ENCODE assay signal across 18 cellular contexts in genomic region chr10:23534328-23534727, GRCh38.
DNase-seq lines count a peak whose midpoint lies in the region; ATAC-seq and TF ChIP-seq lines count a peak whose summit lies in the region.
"Had no signal": no experiment of that assay in that cellular context is flagged by ENCODE, and none has a peak within 500 bp of the region (broad histone marks: within the 10 kb centered on the region; RNA-seq: fewer than 3 reads in every experiment).

No MANE protein-coding gene starts in this region.

- BruUV-seq in OCI-LY7 (replicated peaks; lab: Mats Ljungman, UMichigan): no TSS peak

- in situ Hi-C loops in transverse colon (cut with MboI; ENCODE audit: low pct_ligation_motif_present in 1 of 4, low pct_unique_long_range_greater_than_20kb in 1 of 4, low sequenced_read_pairs in 3 of 4): loop anchor here (5.0 to 25.0 kb wide), 4 partner anchors 212 to 397 kb away; no protein-coding TSS in a partner anchor

- peak overlapping the region; percentile 75 for H3K27ac Mint-ChIP-seq in activated CD4-positive, alpha-beta T cell treated with anti-CD3 and anti-CD28 coated beads, Interleukin-2, amount 10 ng/mL, durations not matched to agents 7 days and 5 days
- peak overlapping the region; percentile 3 for H3K27ac Mint-ChIP-seq in activated naive CD8-positive, alpha-beta T cell treated with anti-CD3 and anti-CD28 coated beads, Interleukin-2, amount 10 ng/mL, durations not matched to agents 7 days and 5 days
- H3K27ac Mint-ChIP-seq: H9 had no signal

- POLR2A ChIA-PET in activated CD4-positive, alpha-beta T cell treated with anti-CD3 and anti-CD28 coated beads, Interleukin-2, amount 10 ng/mL, durations not matched to agents 7 days and 5 days (lab: Charles Lee): no interaction called here
- POLR2A ChIA-PET in OCI-LY7 (lab: Charles Lee): interaction anchor here (0.6 kb wide), 1 partner anchor 86 kb away, joined by 3 read pairs; no protein-coding TSS in a partner anchor
- POLR2A ChIA-PET in activated naive CD8-positive, alpha-beta T cell treated with anti-CD3 and anti-CD28 coated beads, Interleukin-2, amount 10 ng/mL, durations not matched to agents 7 days and 5 days (lab: Charles Lee): no interaction called here

- H3K36me3 Mint-ChIP-seq in activated CD4-positive, alpha-beta T cell treated with anti-CD3 and anti-CD28 coated beads, Interleukin-2, amount 10 ng/mL, durations not matched to agents 7 days and 5 days (ENCODE audit: low read depth): peaks cover 4% of the 10 kb centered on the region
- peaks cover 10% of the 10 kb centered on the region for H3K36me3 Mint-ChIP-seq in activated naive CD8-positive, alpha-beta T cell treated with anti-CD3 and anti-CD28 coated beads, Interleukin-2, amount 10 ng/mL, durations not matched to agents 7 days and 5 days

- peaks cover 15% of the 10 kb centered on the region for H3K4me1 ChIP-seq in BLaER1
- H3K4me1 ChIP-seq in OCI-LY7 (ENCODE audit: insufficient read depth, low read length, poor library complexity, severe bottlenecking): no peaks in the 10 kb centered on the region
- H3K4me1 ChIP-seq in thyroid gland: no peaks in the 10 kb centered on the region
- no peaks in the 10 kb centered on the region for H3K4me1 ChIP-seq in transverse colon

- H3K27ac ChIP-seq in BLaER1 (no peak overlapping the region; the same call in 1 of the 2 replicates), OCI-LY7 (ENCODE audit: low read depth, low read length, poor library complexity, severe bottlenecking) (no peak overlapping the region), thyroid gland (no peak overlapping the region), transverse colon (no peak overlapping the region)

- no peak overlapping the region for H2AFZ ChIP-seq in OCI-LY7 (ENCODE audit: low read length)

- H3K9me3 ChIP-seq in BLaER1 (peaks cover 13% of the 10 kb centered on the region), OCI-LY7 (ENCODE audit: low read length) (no peaks in the 10 kb centered on the region), thyroid gland (no peaks in the 10 kb centered on the region), transverse colon (no peaks in the 10 kb centered on the region)

- H3K79me2 ChIP-seq in OCI-LY7 (ENCODE audit: insufficient read depth, low read depth, low read length): no peaks in the 10 kb centered on the region

- H3K4me3 ChIP-seq in BLaER1: no peak overlapping the region
- H3K4me3 ChIP-seq in OCI-LY7 (ENCODE audit: low read depth, low read length, poor library complexity, severe bottlenecking): no peak overlapping the region
- no peak overlapping the region for H3K4me3 ChIP-seq in thyroid gland (replicated peaks in 1 of 3)
- no peak overlapping the region for H3K4me3 ChIP-seq in transverse colon

- CTCF ChIA-PET in activated CD4-positive, alpha-beta T cell treated with anti-CD3 and anti-CD28 coated beads, Interleukin-2, amount 10 ng/mL, durations not matched to agents 7 days and 5 days (lab: Charles Lee): interaction anchor here (1.2 kb wide), 1 partner anchor 12 kb away, joined by 3 read pairs; no protein-coding TSS in a partner anchor
- CTCF ChIA-PET in OCI-LY7 (lab: Charles Lee; ENCODE audit: unreplicated experiment): no interaction called here

- ATAC-seq in activated naive CD8-positive, alpha-beta T cell treated with anti-CD3 and anti-CD28 coated beads, Interleukin-2, amount 10 ng/mL, durations not matched to agents 7 days and 5 days (ENCODE audit: low read depth): no peak
- ATAC-seq: HepG2 had no signal

- H3K9me2 ChIP-seq in OCI-LY7 (ENCODE audit: insufficient read depth, low read length): no peaks in the 10 kb centered on the region

- H4K20me1 ChIP-seq in BLaER1 (no peaks in the 10 kb centered on the region), OCI-LY7 (ENCODE audit: insufficient read depth, low read length) (no peaks in the 10 kb centered on the region)

- WGBS in thyroid gland, 2 donors: 76 to 80% methylated on average over 4 of the region's 4 CpGs
- WGBS in transverse colon (ENCODE audit: low coverage in 1 of 2), 2 donors: 41 to 56% methylated on average over 4 of the region's 4 CpGs

- H3K27me3 Mint-ChIP-seq in activated CD4-positive, alpha-beta T cell treated with anti-CD3 and anti-CD28 coated beads, Interleukin-2, amount 10 ng/mL, durations not matched to agents 7 days and 5 days: no peaks in the 10 kb centered on the region
- no peaks in the 10 kb centered on the region for H3K27me3 Mint-ChIP-seq in activated naive CD8-positive, alpha-beta T cell treated with anti-CD3 and anti-CD28 coated beads, Interleukin-2, amount 10 ng/mL, durations not matched to agents 7 days and 5 days

- H3K4me2 ChIP-seq in BLaER1 (peak overlapping the region; percentile 3; the same call in 1 of the 2 replicates), OCI-LY7 (ENCODE audit: low read length) (no peak overlapping the region)

- no peak for DNase-seq in activated CD4-positive, alpha-beta T cell treated with anti-CD3 and anti-CD28 coated beads, Interleukin-2, amount 10 ng/mL, durations not matched to agents 7 days and 5 days
- no peak for DNase-seq in activated CD4-positive, alpha-beta T cell treated with anti-CD3 and anti-CD28 coated beads for 1 hour
- DNase-seq in OCI-LY7 (ENCODE audit: low spot score): peak; percentile 9
- no peak for DNase-seq in activated naive CD8-positive, alpha-beta T cell treated with anti-CD3 and anti-CD28 coated beads, Interleukin-2, amount 10 ng/mL, durations not matched to agents 7 days and 5 days
- DNase-seq in thyroid gland: no peak
- no peak for DNase-seq in transverse colon
- no peak for DNase-seq in GDM1 (lab: John Stamatoyannopoulos, UW)
- DNase-seq: H9; KG1; NCI-H1436; NCI-H2029; NCI-H2171 treated with DMSO at 0.1 percent for 48 hours; NCI-H446 treated with DMSO at 0.1 percent for 48 hours; NK-92 treated with Interleukin-12 subunit alpha and Interleukin-12 subunit beta, amount 100 ng/mL, for 24 hours; OCI-M1 had no signal

- H3K36me3 ChIP-seq in BLaER1: no peaks in the 10 kb centered on the region
- no peaks in the 10 kb centered on the region for H3K36me3 ChIP-seq in OCI-LY7 (ENCODE audit: insufficient read depth, low read length)
- no peaks in the 10 kb centered on the region for H3K36me3 ChIP-seq in thyroid gland
- H3K36me3 ChIP-seq in transverse colon: no peaks in the 10 kb centered on the region

- TF ChIP-seq POLR2A in thyroid gland (IDR thresholded peaks at IDR 0.05): no peak
- TF ChIP-seq POLR2A in transverse colon (IDR thresholded peaks at IDR 0.05): no peak

- H3K9me3 Mint-ChIP-seq in activated CD4-positive, alpha-beta T cell treated with anti-CD3 and anti-CD28 coated beads, Interleukin-2, amount 10 ng/mL, durations not matched to agents 7 days and 5 days: no peaks in the 10 kb centered on the region
- peaks cover 6% of the 10 kb centered on the region for H3K9me3 Mint-ChIP-seq in activated naive CD8-positive, alpha-beta T cell treated with anti-CD3 and anti-CD28 coated beads, Interleukin-2, amount 10 ng/mL, durations not matched to agents 7 days and 5 days
- H3K9me3 Mint-ChIP-seq: H9 had no signal

- no peak overlapping the region for H3K9ac ChIP-seq in BLaER1

- intact Hi-C loops in OCI-LY7 (cut with micrococcal nuclease; ENCODE audit: unreplicated experiment): no loop called here
- intact Hi-C loops in thyroid gland (cut with DNase I): no loop called here
- intact Hi-C loops in transverse colon (cut with DNase I; ENCODE audit: low total_unique reads): no loop called here

- TF ChIP-seq CTCF in OCI-LY7 (conservative IDR thresholded peaks at IDR 0.05; ENCODE audit: low read length) (no peak), thyroid gland (IDR thresholded peaks at IDR 0.05) (no peak), transverse colon (IDR thresholded peaks at IDR 0.05) (no peak)

- no peak overlapping the region for H3K4me3 Mint-ChIP-seq in activated CD4-positive, alpha-beta T cell treated with anti-CD3 and anti-CD28 coated beads, Interleukin-2, amount 10 ng/mL, durations not matched to agents 7 days and 5 days
- peak overlapping the region; percentile 20 for H3K4me3 Mint-ChIP-seq in activated naive CD8-positive, alpha-beta T cell treated with anti-CD3 and anti-CD28 coated beads, Interleukin-2, amount 10 ng/mL, durations not matched to agents 7 days and 5 days
- H3K4me3 Mint-ChIP-seq: CD14-positive monocyte, H9 had no signal

- peaks cover 15% of the 10 kb centered on the region for H3K4me1 Mint-ChIP-seq in activated CD4-positive, alpha-beta T cell treated with anti-CD3 and anti-CD28 coated beads, Interleukin-2, amount 10 ng/mL, durations not matched to agents 7 days and 5 days
- peaks cover 21% of the 10 kb centered on the region for H3K4me1 Mint-ChIP-seq in activated naive CD8-positive, alpha-beta T cell treated with anti-CD3 and anti-CD28 coated beads, Interleukin-2, amount 10 ng/mL, durations not matched to agents 7 days and 5 days
- H3K4me1 Mint-ChIP-seq: H9 had no signal

- no peak for TF ChIP-seq EP300 in transverse colon (IDR thresholded peaks at IDR 0.05; ENCODE audit: low read depth)

- H3K27me3 ChIP-seq in BLaER1 (no peaks in the 10 kb centered on the region), thyroid gland (no peaks in the 10 kb centered on the region), transverse colon (no peaks in the 10 kb centered on the region)
